Comparison of ENCODE assay signal across 9 cellular contexts in the genomic region with DNA sequence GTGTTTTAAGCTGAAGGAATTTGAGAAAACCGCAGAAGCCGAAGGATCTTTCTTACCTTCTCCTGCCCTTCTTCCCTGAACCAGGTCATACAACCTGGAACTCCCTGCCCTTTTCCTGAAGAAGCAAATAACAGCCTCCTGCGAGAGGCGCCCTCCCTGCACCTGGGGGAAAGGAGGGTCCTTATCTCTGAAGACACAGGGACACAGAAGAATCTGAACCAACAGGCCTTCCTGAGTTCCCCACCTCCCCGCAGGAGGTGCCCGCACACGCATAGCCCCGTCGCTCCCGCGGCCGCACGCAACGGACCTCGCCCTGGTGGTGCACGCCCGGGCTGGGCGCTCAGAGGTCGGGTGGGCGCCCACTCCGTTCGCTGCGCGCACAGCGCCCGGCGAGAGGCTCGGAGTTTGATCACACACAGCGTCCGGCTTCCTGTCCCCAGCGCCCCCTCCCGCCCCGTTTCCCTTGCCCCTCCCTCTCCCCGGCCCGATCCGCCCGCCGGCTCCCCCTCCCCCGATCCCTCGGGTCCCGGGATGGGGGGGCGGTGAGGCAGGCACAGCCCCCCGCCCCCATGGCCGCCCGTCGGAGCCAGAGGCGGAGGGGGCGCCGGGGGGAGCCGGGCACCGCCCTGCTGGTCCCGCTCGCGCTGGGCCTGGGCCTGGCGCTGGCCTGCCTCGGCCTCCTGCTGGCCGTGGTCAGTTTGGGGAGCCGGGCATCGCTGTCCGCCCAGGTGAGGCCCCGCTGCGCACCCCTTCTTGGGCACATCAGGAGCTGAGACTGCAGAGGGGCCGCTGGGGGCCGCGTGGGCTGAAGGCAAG. TPM values are rescaled to one million over a fixed set of nuclear protein-coding genes. Genes with fewer than 3 reads are reported as not detected.
DNase-seq lines count a peak whose midpoint lies in the region; ATAC-seq, FAIRE-seq and TF ChIP-seq lines count a peak whose summit lies in the region.
"Had no signal": no experiment of that assay in that cellular context is flagged by ENCODE, and none has a peak within 500 bp of the region (broad histone marks: within the 10 kb centered on the region; RNA-seq: fewer than 3 reads in every experiment).

A gene with protein sequence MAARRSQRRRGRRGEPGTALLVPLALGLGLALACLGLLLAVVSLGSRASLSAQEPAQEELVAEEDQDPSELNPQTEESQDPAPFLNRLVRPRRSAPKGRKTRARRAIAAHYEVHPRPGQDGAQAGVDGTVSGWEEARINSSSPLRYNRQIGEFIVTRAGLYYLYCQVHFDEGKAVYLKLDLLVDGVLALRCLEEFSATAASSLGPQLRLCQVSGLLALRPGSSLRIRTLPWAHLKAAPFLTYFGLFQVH (plus strand): TSS at position 474 of the 816 bp plus-strand sequence. CDS start 96 bp downstream, at position 570.

- in situ Hi-C loops in GM13976 (cut with MboI; ENCODE audit: low sequenced_read_pairs, unreplicated experiment) (no loop called here), K562 (cut with MboI) (no loop called here)

- H3K4me3 ChIP-seq in K562, result peak within 1 kb of the TSS; percentile 42
- H3K4me3 ChIP-seq in iPS-18a (ENCODE audit: low read length), result peak within 1 kb of the TSS; percentile 67
- H3K4me3 ChIP-seq in sigmoid colon, result peak within 1 kb of the TSS; percentile 53 to 79 (median 76)

- intact Hi-C loops in K562 (cut with micrococcal nuclease) (no loop called here), sigmoid colon (cut with DNase I) (no loop called here)

- no peak for TF ChIP-seq POLR2A in K562 (conservative IDR thresholded peaks at IDR 0.05)
- no peak for TF ChIP-seq POLR2A in sigmoid colon (IDR thresholded peaks at IDR 0.05)

- POLR2A ChIA-PET in K562 (lab: Yijun Ruan, JAX), result interaction anchor here (1.0 to 1.1 kb wide), 2 partner anchors 31 to 64 kb away, joined by 3 read pairs; no protein-coding TSS in a partner anchor

- no peaks in the 10 kb centered on the region for H4K20me1 ChIP-seq in K562 (replicated peaks; ENCODE audit: control insufficient read depth, insufficient read depth, low read length)

- H3K9me1 ChIP-seq in K562 (ENCODE audit: control insufficient read depth, insufficient read depth, low read length), result no peaks in the 10 kb centered on the region

- WGBS in K562 (ENCODE audit: insufficient coverage, low coverage, missing lambda C conversion rate), result 18% methylated on average over 8 of the region's 65 CpGs
- WGBS in sigmoid colon, 2 donors, result 1 to 4% methylated on average over 65 of the region's 65 CpGs

- H3K9me3 ChIP-seq in K562 (replicated peaks; ENCODE audit: control insufficient read depth, insufficient read depth, low read depth, low read length), result no peaks in the 10 kb centered on the region
- no peaks in the 10 kb centered on the region for H3K9me3 ChIP-seq in iPS-18a (ENCODE audit: control insufficient read depth, low read depth, low read length)
- no peaks in the 10 kb centered on the region for H3K9me3 ChIP-seq in sigmoid colon

- peak within 1 kb of the TSS; percentile 71 for H3K4me2 ChIP-seq in K562 (ENCODE audit: insufficient read depth, low read length)

- peak; percentile 86 for ATAC-seq in K562
- no peak for ATAC-seq in HG02840 (IDR thresholded peaks at IDR 0.05; ENCODE audit: low FRiP score, unreplicated experiment)
- ATAC-seq in HG03520 (IDR thresholded peaks at IDR 0.05; ENCODE audit: unreplicated experiment), result no peak

- peaks cover 7 to 23% of the 10 kb centered on the region in 2 experiments; a peak in 4 of 5 replicates for H3K4me1 ChIP-seq in K562 (replicated peaks in 1 of 2; ENCODE audit: control insufficient read depth in 2 of 2, insufficient read depth in 2 of 2, low read length in 2 of 2)
- H3K4me1 ChIP-seq in iPS-18a (ENCODE audit: control insufficient read depth, low read depth, low read length), result no peaks in the 10 kb centered on the region
- H3K4me1 ChIP-seq in sigmoid colon, result peaks cover 0 to 21% (median 19%) of the 10 kb centered on the region in 4 donors

- H3K9ac ChIP-seq in K562 (ENCODE audit: insufficient read depth in 1 of 2, low read depth in 2 of 2, low read length in 2 of 2) (peak within 1 kb of the TSS; percentile 26 to 88; a peak in 3 of 4 replicates), iPS-18a (ENCODE audit: low read length) (peak within 1 kb of the TSS; percentile 50)

- FAIRE-seq in K562 (lab: Jason Lieb, UNC), result peak; percentile 68
- FAIRE-seq: endometrium had no signal

- DNase-seq in GM13976 (ENCODE audit: low spot score) (peak; percentile 84), T-helper 1 cell (peak; percentile 34 to 61 (median 41)), K562 (ENCODE audit: extremely low read depth in 1 of 4, low spot score in 3 of 4) (peak; percentile 60 to 74 (median 69)), sigmoid colon (peak; percentile 85), NCI-H1048 (lab: John Stamatoyannopoulos, UW) (no peak)

- BruUV-seq in K562 (replicated peaks; lab: Mats Ljungman, UMichigan), result no TSS peak

- H3K36me3 ChIP-seq in K562 (ENCODE audit: control insufficient read depth, insufficient read depth, low read length), result no peaks in the 10 kb centered on the region
- no peaks in the 10 kb centered on the region for H3K36me3 ChIP-seq in iPS-18a (ENCODE audit: control insufficient read depth, low read depth, low read length)
- H3K36me3 ChIP-seq in sigmoid colon, result peaks cover 0 to 17% (median 10%) of the 10 kb centered on the region in 4 donors

- CTCF ChIA-PET in K562 (lab: Yijun Ruan, JAX; ENCODE audit: low intra/inter-chr PET ratio), result no interaction called here

- peak within 1 kb of the TSS; percentile 73 for H2AFZ ChIP-seq in K562 (ENCODE audit: low read depth, low read length)

- no peak for TF ChIP-seq CTCF in GM13976 (IDR thresholded peaks at IDR 0.05; ENCODE audit: borderline replicate concordance, control extremely low read depth, extremely low read depth, insufficient read depth, missing control alignments)
- TF ChIP-seq CTCF in K562 (IDR thresholded peaks at IDR 0.05 in 2 of 3, conservative IDR thresholded peaks at IDR 0.05 in 1 of 3; ENCODE audit: insufficient read depth in 2 of 3, low read depth in 1 of 3, low read length in 3 of 3), result no peak
- TF ChIP-seq CTCF in sigmoid colon (IDR thresholded peaks at IDR 0.05), result peak in 2 of 4 experiments; percentile 10 to 22

- no peak for TF ChIP-seq RAD21 in K562 (CRISPR knock-in tag; conservative IDR thresholded peaks at IDR 0.05 in 1 of 2, IDR thresholded peaks at IDR 0.05 in 1 of 2)

- no peaks in the 10 kb centered on the region for H3K79me2 ChIP-seq in K562 (ENCODE audit: control insufficient read depth, insufficient read depth, low read length)

- H3K27me3 ChIP-seq in K562 (ENCODE audit: control insufficient read depth in 2 of 2, insufficient read depth in 2 of 2, low read length in 2 of 2), result no peaks in the 10 kb centered on the region
- H3K27me3 ChIP-seq in iPS-18a (ENCODE audit: control insufficient read depth, insufficient read depth, low read length), result peaks cover 10% of the 10 kb centered on the region
- no peaks in the 10 kb centered on the region for H3K27me3 ChIP-seq in sigmoid colon

- H3K27ac ChIP-seq in K562 (ENCODE audit: extremely low read depth, low read depth, low read length) (no peak within 1 kb of the TSS; the same call in 2 of the 3 replicates), iPS-18a (ENCODE audit: low read length) (no peak within 1 kb of the TSS), sigmoid colon (peak within 1 kb of the TSS; percentile 89 to 93 (median 91))

- peak; percentile 14; the same call in 1 of the 2 replicates for TF ChIP-seq EP300 in K562 (IDR thresholded peaks at IDR 0.05; ENCODE audit: low read length)
- no peak for TF ChIP-seq EP300 in sigmoid colon (IDR thresholded peaks at IDR 0.05)

TF ChIP-seq in K562, 482 proteins besides CTCF, POLR2A, EP300 and RAD21 (continues in another document):
- peak; percentile 63 for TF ChIP-seq TEAD4 (IDR thresholded peaks at IDR 0.05; ENCODE audit: low read length)
- TF ChIP-seq TEAD4 (CRISPR knock-in tag; IDR thresholded peaks at IDR 0.05; ENCODE audit: borderline replicate concordance), result no peak
- no peak for TF ChIP-seq PPARD (CRISPR knock-in tag; IDR thresholded peaks at IDR 0.05)
- TF ChIP-seq FUS (optimal IDR thresholded peaks at IDR 0.05; ENCODE audit: low read depth, low read length), result no peak
- TF ChIP-seq, protein P1, sequence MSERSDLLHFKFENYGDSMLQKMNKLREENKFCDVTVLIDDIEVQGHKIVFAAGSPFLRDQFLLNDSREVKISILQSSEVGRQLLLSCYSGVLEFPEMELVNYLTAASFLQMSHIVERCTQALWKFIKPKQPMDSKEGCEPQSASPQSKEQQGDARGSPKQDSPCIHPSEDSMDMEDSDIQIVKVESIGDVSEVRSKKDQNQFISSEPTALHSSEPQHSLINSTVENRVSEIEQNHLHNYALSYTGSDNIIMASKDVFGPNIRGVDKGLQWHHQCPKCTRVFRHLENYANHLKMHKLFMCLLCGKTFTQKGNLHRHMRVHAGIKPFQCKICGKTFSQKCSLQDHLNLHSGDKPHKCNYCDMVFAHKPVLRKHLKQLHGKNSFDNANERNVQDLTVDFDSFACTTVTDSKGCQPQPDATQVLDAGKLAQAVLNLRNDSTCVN (CRISPR knock-in tag; IDR thresholded peaks at IDR 0.05), result no peak
- TF ChIP-seq PML (IDR thresholded peaks at IDR 0.05; ENCODE audit: low read length), result no peak
- no peak for TF ChIP-seq ZNF324 (CRISPR knock-in tag; IDR thresholded peaks at IDR 0.05)
- no peak for TF ChIP-seq NFATC3 (IDR thresholded peaks at IDR 0.05)
- TF ChIP-seq SRSF9 (IDR thresholded peaks at IDR 0.05; ENCODE audit: borderline replicate concordance, low read depth, low read length), result no peak

RNA-seq across cellular contexts. Expression of the gene that starts here (rescaled TPM):
- total RNA-seq in K562 (2011; cell fraction: chromatin; rRNA removed; ENCODE audit: low replicate concordance), result not detected in 2 replicates
- total RNA-seq in K562 (2011; cell fraction: nucleolus; rRNA removed), result not detected in 2 replicates
- total RNA-seq in K562 (2011; cell fraction: nucleoplasm; rRNA removed), result not detected in 2 replicates
- total RNA-seq in K562 (2014; rRNA removed), result 0.18 and 0.37 TPM in 2 replicates
- total RNA-seq in K562 (2014; rRNA removed; fragmentation: Illumina TruSeq; extraction: Trizol), result not detected in 2 replicates
- not detected in 2 replicates for total RNA-seq in K562 (2015; rRNA removed; fragmentation: Illumina TruSeq; extraction: Trizol)
- 0.56 and 0.82 TPM in 2 replicates for total RNA-seq in K562 (2021)
- polyA plus RNA-seq in K562 (2011; rRNA removed), result 0.07 and 0.11 TPM in 2 replicates
- 0.10 and 0.45 TPM in 2 replicates for polyA plus RNA-seq in K562 (2011; cell fraction: cytosol; rRNA removed)
- 0.29 and 0.41 TPM in 2 replicates for polyA plus RNA-seq in K562 (2011; cell fraction: nucleus; rRNA removed)
- 0.72 and 1.2 TPM in 2 replicates for polyA plus RNA-seq in K562 (2012)
- polyA plus RNA-seq in K562 (2014; fragmentation: Illumina TruSeq; extraction: Trizol), result 0.19 and 0.25 TPM in 2 replicates
- polyA plus RNA-seq in K562 (2014; fragmentation: Nextera tagmentation; extraction: Ambion mirVana), result under 1 TPM in 1 of 2 experiments, not detected in 1; 0.03 TPM
- polyA plus RNA-seq in K562 (2014; rRNA removed), result 0.55 and 0.95 TPM in 2 replicates
- polyA minus RNA-seq in K562 (2011; rRNA and poly(A)+ RNA removed), result not detected in 2 replicates
- polyA minus RNA-seq in K562 (2011; cell fraction: cytosol; rRNA and poly(A)+ RNA removed), result not detected in 2 replicates
- not detected in 2 replicates for polyA minus RNA-seq in K562 (2011; cell fraction: nucleus; rRNA and poly(A)+ RNA removed)
- total RNA-seq in sigmoid colon, result 100 to 1,000 TPM in 2 of 4 donors, 10 to 100 TPM in 2; 60.1 to 122 (median 91.8) TPM
- 10 to 100 TPM; 18.0 to 45.0 (median 26.1) TPM for polyA plus RNA-seq in sigmoid colon

Comparison
In these comparisons a context has a peak if more than half of its experiments do, and no peak if none do; other contexts are left out.
1. RNA of the gene that starts here (total RNA-seq): 60.1 to 122 TPM in sigmoid colon; 0.18 to 0.82 TPM in K562; every median in the first group is over 10 times any median in the second.
2. RNA of the gene that starts here (polyA plus RNA-seq): 18.0 to 45.0 TPM in sigmoid colon; 0.03 to 1.2 TPM in K562; every median in the first group is over 4 times any median in the second.
3. H3K27ac ChIP-seq: peak in sigmoid colon (4 of 4); none in K562 (single experiment) and iPS-18a (single experiment).
4. Peak in every context shown above with its lines, with median percentiles within 50 percentile points of each other: H3K4me3 ChIP-seq.